Comparison of ENCODE assay signal across 10 cellular contexts in the genomic region with DNA sequence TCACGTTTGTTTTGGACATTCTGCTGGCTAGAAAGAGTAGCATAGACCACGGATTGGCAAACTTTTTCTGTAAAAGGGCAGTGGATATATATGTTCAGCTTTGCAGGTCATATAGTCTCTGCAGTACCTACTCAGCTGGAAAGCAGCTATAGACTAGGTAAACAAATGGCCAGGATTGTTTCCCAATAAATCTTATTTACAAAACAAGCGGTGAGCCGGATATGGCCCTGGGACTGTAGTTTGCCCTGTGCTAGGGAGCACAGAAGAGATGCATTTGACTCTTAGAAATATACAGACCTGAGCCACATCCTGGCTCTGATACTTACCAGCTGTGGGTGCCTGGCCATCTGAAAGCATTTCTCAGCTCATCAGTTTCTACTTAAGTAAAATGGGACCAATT.
"Had no signal": no experiment of that assay in that cellular context is flagged by ENCODE, and none has a peak within 500 bp of the region (broad histone marks: within the 10 kb centered on the region; RNA-seq: fewer than 3 reads in every experiment).

No MANE protein-coding gene starts in this region.

- H2AFZ ChIP-seq: GM23248 had no signal

- DNase-seq: GM23248, GOT3, H7, HFFc6, IMR-90, KG1 had no signal

- H3K27ac Mint-ChIP-seq: HFFc6 had no signal

- H3K9me3 ChIP-seq: HAP-1 had no signal

- H3K4me3 Mint-ChIP-seq: HFFc6 had no signal

- H3K36me3 ChIP-seq: HAP-1 had no signal

- H3K4me1 ChIP-seq: HAP-1 had no signal

- ATAC-seq: HCT116, K562 had no signal

- H3K27ac ChIP-seq: GM23248, HL-60 had no signal

- H3K9ac ChIP-seq: GM23248 had no signal

- H3K4me3 ChIP-seq: GM23248, HAP-1, K562 had no signal
